ENCODE assay signal across 23 cellular contexts in the genomic region with DNA sequence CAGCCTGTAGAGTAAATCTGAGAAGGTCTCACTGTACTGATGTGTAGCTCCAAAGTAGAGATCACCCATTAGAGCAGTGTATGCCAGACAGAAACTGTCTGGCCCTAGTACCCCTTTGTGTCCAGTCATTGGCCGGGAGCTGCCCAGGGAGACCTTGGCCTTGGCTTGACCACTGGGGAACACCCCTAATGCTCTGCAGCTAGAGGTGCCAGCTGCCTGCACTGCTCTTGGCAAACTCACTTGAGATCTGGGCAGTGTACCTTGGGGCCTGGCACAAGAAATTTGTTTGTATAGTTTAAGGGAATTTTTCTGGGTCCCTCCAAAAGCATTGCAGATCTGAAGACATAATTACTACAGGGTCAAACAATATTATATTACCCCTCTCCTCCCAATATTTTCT.
DNase-seq lines count a peak whose midpoint lies in the region; ATAC-seq, FAIRE-seq and TF ChIP-seq lines count a peak whose summit lies in the region.
"Had no signal": no experiment of that assay in that cellular context is flagged by ENCODE, and none has a peak within 500 bp of the region (broad histone marks: within the 10 kb centered on the region; RNA-seq: fewer than 3 reads in every experiment).

No MANE protein-coding gene starts in this region.

- TF ChIP-seq CTCF in left ventricle myocardium inferior (IDR thresholded peaks at IDR 0.05; ENCODE audit: borderline replicate concordance): no peak
- no peak for TF ChIP-seq CTCF in stomach (IDR thresholded peaks at IDR 0.05)

- DNase-seq in Right ventricle myocardium inferior (ENCODE audit: missing footprints): no peak
- no peak for DNase-seq in cardiac septum (ENCODE audit: low spot score)
- no peak for DNase-seq in left cardiac atrium
- no peak for DNase-seq in left ventricle myocardium inferior
- peak; percentile 30 for DNase-seq in Ammon's horn (ENCODE audit: low spot score)
- DNase-seq in stomach: peak; percentile 69
- DNase-seq in frontal cortex (ENCODE audit: low spot score in 2 of 2): no peak
- no peak for DNase-seq in DMS 273 treated with DMSO at 0.1 percent for 48 hours (lab: John Stamatoyannopoulos, UW)
- DNase-seq: AML-193; BE2C; C1 segment of cervical spinal cord; CD4-positive, alpha-beta memory T cell; CD4-positive, CD25-positive, alpha-beta regulatory T cell; CD8-positive, alpha-beta memory T cell; COR-L47; DMS79 treated with DMSO at 0.1 percent for 48 hours; GF-D8 had no signal

- ATAC-seq in Right ventricle myocardium inferior (peak; percentile 31), left cardiac atrium (peak; percentile 38 to 61)
- ATAC-seq: A549 had no signal

- H3K36me3 ChIP-seq in left ventricle myocardium inferior (no peaks in the 10 kb centered on the region), stomach (no peaks in the 10 kb centered on the region)
- H3K36me3 ChIP-seq: BE2C, BLaER1 had no signal

- no peak for TF ChIP-seq EP300 in stomach (IDR thresholded peaks at IDR 0.05)

- TF ChIP-seq POLR2A in stomach (IDR thresholded peaks at IDR 0.05): no peak

- H3K4me1 ChIP-seq in left ventricle myocardium inferior (no peaks in the 10 kb centered on the region), stomach (peaks cover 0 to 18% (median 0%) of the 10 kb centered on the region in 4 donors)
- H3K4me1 ChIP-seq: A549, BE2C, BLaER1 had no signal

- peaks cover 4% of the 10 kb centered on the region for H3K27me3 ChIP-seq in left ventricle myocardium inferior (ENCODE audit: low read depth)
- no peaks in the 10 kb centered on the region for H3K27me3 ChIP-seq in stomach
- H3K27me3 ChIP-seq: BE2C, BLaER1 had no signal

- H3K9me3 ChIP-seq in left ventricle myocardium inferior (replicated peaks): peaks cover 12% of the 10 kb centered on the region
- H3K9me3 ChIP-seq in stomach: peaks cover 0 to 9% (median 6%) of the 10 kb centered on the region in 4 donors
- H3K9me3 ChIP-seq: A549, BE2C had no signal

- WGBS in stomach, 5 donors: 18 to 69% (median 25%) methylated on average over 1 of the region's 1 CpG

- no peak overlapping the region for H3K4me3 ChIP-seq in left ventricle myocardium inferior
- H3K4me3 ChIP-seq in stomach: no peak overlapping the region
- H3K4me3 ChIP-seq: A549, BLaER1 had no signal

- FAIRE-seq in frontal cortex (lab: Jason Lieb, UNC): no peak
- FAIRE-seq: A549, G401.6, GM12891, GM19239 had no signal

- no peak overlapping the region for H3K27ac ChIP-seq in left ventricle myocardium inferior (replicated peaks)
- peak overlapping the region in 1 of 5 donors; percentile 17 for H3K27ac ChIP-seq in stomach
- H3K27ac ChIP-seq: 22Rv1, A549, BLaER1 had no signal

- intact Hi-C loops in Right ventricle myocardium inferior (cut with DNase I) (no loop called here), cardiac septum (cut with DNase I) (no loop called here), left cardiac atrium (cut with DNase I) (no loop called here), left ventricle myocardium inferior (cut with micrococcal nuclease) (no loop called here), stomach (cut with DNase I; ENCODE audit: low total_unique reads) (no loop called here)

Comparison
In these comparisons a context has a peak if more than half of its experiments do, and no peak if none do; other contexts are left out.
1. DNase-seq: peak in Ammon's horn (single experiment) and stomach (single experiment); none in Right ventricle myocardium inferior (single experiment), cardiac septum (single experiment), left cardiac atrium (single experiment), left ventricle myocardium inferior (single experiment), frontal cortex (0 of 2) and DMS 273 treated with DMSO at 0.1 percent for 48 hours (single experiment).